8 cellular contexts compared by ENCODE assay signal in the genomic region with DNA sequence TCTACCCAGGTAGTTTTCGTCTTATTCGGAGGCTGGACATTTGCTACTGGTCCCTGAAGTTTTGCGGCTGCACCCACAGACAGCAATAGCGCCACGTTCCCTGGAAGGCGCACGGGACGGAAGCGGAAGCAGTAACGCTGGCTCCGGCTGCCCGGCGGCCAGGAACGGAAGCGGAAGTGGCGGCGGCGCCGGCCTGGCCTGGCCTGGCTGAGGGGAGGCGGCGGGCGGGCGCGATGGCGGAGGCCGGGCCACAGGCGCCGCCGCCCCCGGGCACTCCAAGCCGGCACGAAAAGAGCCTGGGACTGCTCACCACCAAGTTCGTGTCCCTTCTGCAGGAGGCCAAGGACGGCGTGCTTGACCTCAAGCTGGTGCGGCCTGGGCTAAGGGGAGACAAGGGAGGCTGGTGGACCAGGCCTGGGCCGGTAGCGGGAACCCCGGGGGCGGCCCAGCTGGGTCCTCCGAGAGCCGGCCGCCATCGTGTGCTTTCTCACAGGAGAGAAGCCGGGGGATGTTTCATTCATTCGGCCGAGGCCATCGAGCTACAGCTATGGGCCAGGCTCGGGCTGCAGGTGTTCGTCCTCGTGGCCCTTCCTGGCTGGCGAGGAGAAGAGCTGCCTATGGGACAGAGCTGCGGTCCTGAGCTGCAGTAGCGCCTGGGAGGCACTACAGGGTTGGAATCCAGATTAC. TPM values are rescaled to one million over a fixed set of nuclear protein-coding genes. Genes with fewer than 3 reads are reported as not detected.
DNase-seq lines count a peak whose midpoint lies in the region; ATAC-seq, FAIRE-seq and TF ChIP-seq lines count a peak whose summit lies in the region.

A gene with protein sequence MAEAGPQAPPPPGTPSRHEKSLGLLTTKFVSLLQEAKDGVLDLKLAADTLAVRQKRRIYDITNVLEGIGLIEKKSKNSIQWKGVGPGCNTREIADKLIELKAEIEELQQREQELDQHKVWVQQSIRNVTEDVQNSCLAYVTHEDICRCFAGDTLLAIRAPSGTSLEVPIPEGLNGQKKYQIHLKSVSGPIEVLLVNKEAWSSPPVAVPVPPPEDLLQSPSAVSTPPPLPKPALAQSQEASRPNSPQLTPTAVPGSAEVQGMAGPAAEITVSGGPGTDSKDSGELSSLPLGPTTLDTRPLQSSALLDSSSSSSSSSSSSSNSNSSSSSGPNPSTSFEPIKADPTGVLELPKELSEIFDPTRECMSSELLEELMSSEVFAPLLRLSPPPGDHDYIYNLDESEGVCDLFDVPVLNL (plus strand): TSS at position 161 of the 687 bp plus-strand sequence. CDS start 73 bp downstream, at position 234.

- intact Hi-C loops in kidney (cut with DNase I) = no loop called here

- no peaks in the 10 kb centered on the region for H3K9me3 ChIP-seq in kidney (ENCODE audit: control insufficient read depth in 1 of 2, low read length in 2 of 2)

- peak within 1 kb of the TSS; percentile 89 for H3K4me3 Mint-ChIP-seq in central memory CD8-positive, alpha-beta T cell

- peak within 1 kb of the TSS; percentile 64 for H3K27ac Mint-ChIP-seq in central memory CD8-positive, alpha-beta T cell (ENCODE audit: low read depth)

- H3K36me3 ChIP-seq in kidney (ENCODE audit: control insufficient read depth in 1 of 2, insufficient read depth in 2 of 2, low read length in 2 of 2) = peaks cover 24 to 38% of the 10 kb centered on the region in 2 donors

- peak; percentile 94 for DNase-seq in AG08395 (ENCODE audit: low spot score)
- DNase-seq in NCI-H345 treated with DMSO at 0.1 percent for 48 hours (lab: John Stamatoyannopoulos, UW; ENCODE audit: unreplicated experiment) = peak; percentile 51
- DNase-seq in central memory CD8-positive, alpha-beta T cell (ENCODE audit: low spot score in 2 of 2) = peak; percentile 71 to 75
- peak; percentile 96 for DNase-seq in kidney
- peak; percentile 71 to 80 for DNase-seq in stimulated activated CD4-positive, alpha-beta T cell treated with anti-CD3 and anti-CD28 coated beads, Interleukin-15, amount 100 ng/mL, for 1 hour (ENCODE audit: low read depth in 1 of 2, low spot score in 1 of 2)

- H3K4me1 ChIP-seq in kidney (ENCODE audit: control insufficient read depth in 1 of 2, insufficient read depth in 1 of 2, low read depth in 1 of 2, low read length in 2 of 2) = peaks cover 21 to 35% of the 10 kb centered on the region in 2 donors

- no peak within 1 kb of the TSS for H3K27ac ChIP-seq in kidney (ENCODE audit: low read depth in 2 of 2, low read length in 2 of 2)

- no peak for FAIRE-seq in kidney (lab: Jason Lieb, UNC)

- peaks cover 49% of the 10 kb centered on the region for H3K4me1 Mint-ChIP-seq in central memory CD8-positive, alpha-beta T cell

- H3K9ac ChIP-seq in kidney (ENCODE audit: low read length in 2 of 2) = peak within 1 kb of the TSS; percentile 97 to 99

- no peaks in the 10 kb centered on the region for H3K9me3 Mint-ChIP-seq in central memory CD8-positive, alpha-beta T cell

- no peak for TF ChIP-seq CTCF in kidney (IDR thresholded peaks at IDR 0.05; ENCODE audit: borderline replicate concordance, extremely low read depth, insufficient read depth)

- peak within 1 kb of the TSS; percentile 93 to 99 for H3K4me3 ChIP-seq in kidney (ENCODE audit: low read length in 2 of 2)

- peak; percentile 54 for ATAC-seq in GM18870 (IDR thresholded peaks at IDR 0.05; ENCODE audit: unreplicated experiment)
- ATAC-seq in HG03135 (IDR thresholded peaks at IDR 0.05; ENCODE audit: unreplicated experiment) = peak; percentile 87
- ATAC-seq in activated CD4-positive, CD25-positive, alpha-beta regulatory T cell treated with anti-CD3 and anti-CD28 coated beads, Interleukin-2, amount 50 U/mL, for 24 hours = peak; percentile 97 to 99
- ATAC-seq in central memory CD8-positive, alpha-beta T cell (replicated peaks; ENCODE audit: extremely low read depth, poor library complexity, severe bottlenecking) = peak; percentile 96

- peaks cover 7% of the 10 kb centered on the region for H3K36me3 Mint-ChIP-seq in central memory CD8-positive, alpha-beta T cell (ENCODE audit: insufficient read depth)

- no peaks in the 10 kb centered on the region for H3K27me3 Mint-ChIP-seq in central memory CD8-positive, alpha-beta T cell

RNA-seq across cellular contexts. Expression of the gene that starts here (rescaled TPM):
- 54.4 TPM for total RNA-seq in kidney
- polyA plus RNA-seq in kidney (ENCODE audit: insufficient read depth, low read depth, low replicate concordance) = 39.1 TPM
